1 cellular context compared by ENCODE assay signal in genomic region chr21:14092834-14093560, GRCh38.
TF ChIP-seq lines count a peak whose summit lies in the region.

No MANE protein-coding gene starts in this region.

TF ChIP-seq in GM12878, 131 proteins besides CTCF, POLR2A, EP300 and RAD21 (continued from another document):
- TF ChIP-seq, protein P1, sequence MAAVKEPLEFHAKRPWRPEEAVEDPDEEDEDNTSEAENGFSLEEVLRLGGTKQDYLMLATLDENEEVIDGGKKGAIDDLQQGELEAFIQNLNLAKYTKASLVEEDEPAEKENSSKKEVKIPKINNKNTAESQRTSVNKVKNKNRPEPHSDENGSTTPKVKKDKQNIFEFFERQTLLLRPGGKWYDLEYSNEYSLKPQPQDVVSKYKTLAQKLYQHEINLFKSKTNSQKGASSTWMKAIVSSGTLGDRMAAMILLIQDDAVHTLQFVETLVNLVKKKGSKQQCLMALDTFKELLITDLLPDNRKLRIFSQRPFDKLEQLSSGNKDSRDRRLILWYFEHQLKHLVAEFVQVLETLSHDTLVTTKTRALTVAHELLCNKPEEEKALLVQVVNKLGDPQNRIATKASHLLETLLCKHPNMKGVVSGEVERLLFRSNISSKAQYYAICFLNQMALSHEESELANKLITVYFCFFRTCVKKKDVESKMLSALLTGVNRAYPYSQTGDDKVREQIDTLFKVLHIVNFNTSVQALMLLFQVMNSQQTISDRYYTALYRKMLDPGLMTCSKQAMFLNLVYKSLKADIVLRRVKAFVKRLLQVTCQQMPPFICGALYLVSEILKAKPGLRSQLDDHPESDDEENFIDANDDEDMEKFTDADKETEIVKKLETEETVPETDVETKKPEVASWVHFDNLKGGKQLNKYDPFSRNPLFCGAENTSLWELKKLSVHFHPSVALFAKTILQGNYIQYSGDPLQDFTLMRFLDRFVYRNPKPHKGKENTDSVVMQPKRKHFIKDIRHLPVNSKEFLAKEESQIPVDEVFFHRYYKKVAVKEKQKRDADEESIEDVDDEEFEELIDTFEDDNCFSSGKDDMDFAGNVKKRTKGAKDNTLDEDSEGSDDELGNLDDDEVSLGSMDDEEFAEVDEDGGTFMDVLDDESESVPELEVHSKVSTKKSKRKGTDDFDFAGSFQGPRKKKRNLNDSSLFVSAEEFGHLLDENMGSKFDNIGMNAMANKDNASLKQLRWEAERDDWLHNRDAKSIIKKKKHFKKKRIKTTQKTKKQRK (IDR thresholded peaks at IDR 0.05; ENCODE audit: low read depth, low read length): no peak
